In genomic region chr2:185984670-185985069, GRCh38 we compare ENCODE assay signal across 13 cellular contexts.
"Had no signal": no experiment of that assay in that cellular context is flagged by ENCODE, and none has a peak within 500 bp of the region (broad histone marks: within the 10 kb centered on the region; RNA-seq: fewer than 3 reads in every experiment).

No MANE protein-coding gene starts in this region.

- DNase-seq: activated CD4-positive, alpha-beta T cell treated with anti-CD3 and anti-CD28 coated beads for 4 hours; activated naive CD4-positive, alpha-beta T cell treated with Interleukin-2 at 50 U/mL for 16 hours; adrenal gland; dorsolateral prefrontal cortex; lower lobe of right lung; naive thymus-derived CD4-positive, alpha-beta T cell; retina; small intestine; T-helper 9 cell; WERI-Rb-1 had no signal

- H3K4me3 ChIP-seq: adrenal gland, dorsolateral prefrontal cortex, lower lobe of right lung, tibial nerve, vagina had no signal

- H3K27ac ChIP-seq: adrenal gland, dorsolateral prefrontal cortex, lower lobe of right lung, tibial nerve, vagina, WERI-Rb-1 had no signal

- ATAC-seq: esophagus mucosa; lower lobe of right lung; naive thymus-derived CD4-positive, alpha-beta T cell had no signal

- H3K4me1 ChIP-seq: adrenal gland, lower lobe of right lung, tibial nerve, vagina had no signal

- H3K9me3 ChIP-seq: adrenal gland, lower lobe of right lung, tibial nerve, vagina had no signal

- H3K36me3 ChIP-seq: adrenal gland, lower lobe of right lung, tibial nerve, vagina, WERI-Rb-1 had no signal

- H3K27me3 ChIP-seq: adrenal gland, dorsolateral prefrontal cortex, tibial nerve, vagina had no signal
